In the genomic region with DNA sequence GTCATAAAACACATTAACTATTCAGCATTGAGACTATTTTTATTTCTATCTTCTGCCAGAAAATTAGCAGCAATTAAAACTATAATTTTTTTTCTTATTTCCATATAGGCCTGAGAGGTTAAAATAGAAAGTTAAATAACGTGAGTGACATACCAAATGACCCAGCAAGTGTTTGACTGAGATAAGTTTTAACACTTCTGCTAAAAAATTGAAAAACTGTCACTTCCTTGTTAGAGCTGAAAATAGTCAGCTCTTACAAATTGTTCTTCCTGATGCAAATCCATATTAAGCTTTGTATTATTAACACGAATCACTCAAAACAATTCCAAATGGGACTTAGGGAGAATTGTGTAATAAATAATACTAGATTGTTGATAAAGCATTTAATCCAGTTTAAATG, we compare ENCODE assay signal across 1 cellular context.
TF ChIP-seq lines count a peak whose summit lies in the region.

No MANE protein-coding gene starts in this region.

TF ChIP-seq in SK-N-SH treated with all-trans-retinoic acid at 6 μM for 48 hours, 23 proteins besides CTCF, POLR2A, EP300 and RAD21 (continued from another document):
- TF ChIP-seq, protein P1, sequence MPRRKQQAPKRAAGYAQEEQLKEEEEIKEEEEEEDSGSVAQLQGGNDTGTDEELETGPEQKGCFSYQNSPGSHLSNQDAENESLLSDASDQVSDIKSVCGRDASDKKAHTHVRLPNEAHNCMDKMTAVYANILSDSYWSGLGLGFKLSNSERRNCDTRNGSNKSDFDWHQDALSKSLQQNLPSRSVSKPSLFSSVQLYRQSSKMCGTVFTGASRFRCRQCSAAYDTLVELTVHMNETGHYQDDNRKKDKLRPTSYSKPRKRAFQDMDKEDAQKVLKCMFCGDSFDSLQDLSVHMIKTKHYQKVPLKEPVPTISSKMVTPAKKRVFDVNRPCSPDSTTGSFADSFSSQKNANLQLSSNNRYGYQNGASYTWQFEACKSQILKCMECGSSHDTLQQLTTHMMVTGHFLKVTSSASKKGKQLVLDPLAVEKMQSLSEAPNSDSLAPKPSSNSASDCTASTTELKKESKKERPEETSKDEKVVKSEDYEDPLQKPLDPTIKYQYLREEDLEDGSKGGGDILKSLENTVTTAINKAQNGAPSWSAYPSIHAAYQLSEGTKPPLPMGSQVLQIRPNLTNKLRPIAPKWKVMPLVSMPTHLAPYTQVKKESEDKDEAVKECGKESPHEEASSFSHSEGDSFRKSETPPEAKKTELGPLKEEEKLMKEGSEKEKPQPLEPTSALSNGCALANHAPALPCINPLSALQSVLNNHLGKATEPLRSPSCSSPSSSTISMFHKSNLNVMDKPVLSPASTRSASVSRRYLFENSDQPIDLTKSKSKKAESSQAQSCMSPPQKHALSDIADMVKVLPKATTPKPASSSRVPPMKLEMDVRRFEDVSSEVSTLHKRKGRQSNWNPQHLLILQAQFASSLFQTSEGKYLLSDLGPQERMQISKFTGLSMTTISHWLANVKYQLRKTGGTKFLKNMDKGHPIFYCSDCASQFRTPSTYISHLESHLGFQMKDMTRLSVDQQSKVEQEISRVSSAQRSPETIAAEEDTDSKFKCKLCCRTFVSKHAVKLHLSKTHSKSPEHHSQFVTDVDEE (CRISPR knock-in tag; IDR thresholded peaks at IDR 0.05), result no peak
- TF ChIP-seq PPARA (CRISPR knock-in tag; IDR thresholded peaks at IDR 0.05; ENCODE audit: borderline replicate concordance) (no peak), ZC3H10 (CRISPR knock-in tag; IDR thresholded peaks at IDR 0.05) (no peak), ZNF70 (CRISPR knock-in tag; IDR thresholded peaks at IDR 0.05) (no peak), BACH2 (CRISPR knock-in tag; IDR thresholded peaks at IDR 0.05; ENCODE audit: borderline replicate concordance) (no peak), ESRRG (CRISPR knock-in tag; IDR thresholded peaks at IDR 0.05) (no peak), ZNF565 (CRISPR knock-in tag; conservative IDR thresholded peaks at IDR 0.05; ENCODE audit: low read depth) (no peak), TCF4 (CRISPR knock-in tag; IDR thresholded peaks at IDR 0.05; ENCODE audit: borderline replicate concordance) (no peak), RARB (CRISPR knock-in tag; IDR thresholded peaks at IDR 0.05) (no peak), ARNTL (CRISPR knock-in tag; IDR thresholded peaks at IDR 0.05; ENCODE audit: borderline replicate concordance, low read depth) (no peak), ISL1 (CRISPR knock-in tag; IDR thresholded peaks at IDR 0.05) (no peak), ZFP30 (CRISPR knock-in tag; IDR thresholded peaks at IDR 0.05) (no peak)
- TF ChIP-seq, protein P2, sequence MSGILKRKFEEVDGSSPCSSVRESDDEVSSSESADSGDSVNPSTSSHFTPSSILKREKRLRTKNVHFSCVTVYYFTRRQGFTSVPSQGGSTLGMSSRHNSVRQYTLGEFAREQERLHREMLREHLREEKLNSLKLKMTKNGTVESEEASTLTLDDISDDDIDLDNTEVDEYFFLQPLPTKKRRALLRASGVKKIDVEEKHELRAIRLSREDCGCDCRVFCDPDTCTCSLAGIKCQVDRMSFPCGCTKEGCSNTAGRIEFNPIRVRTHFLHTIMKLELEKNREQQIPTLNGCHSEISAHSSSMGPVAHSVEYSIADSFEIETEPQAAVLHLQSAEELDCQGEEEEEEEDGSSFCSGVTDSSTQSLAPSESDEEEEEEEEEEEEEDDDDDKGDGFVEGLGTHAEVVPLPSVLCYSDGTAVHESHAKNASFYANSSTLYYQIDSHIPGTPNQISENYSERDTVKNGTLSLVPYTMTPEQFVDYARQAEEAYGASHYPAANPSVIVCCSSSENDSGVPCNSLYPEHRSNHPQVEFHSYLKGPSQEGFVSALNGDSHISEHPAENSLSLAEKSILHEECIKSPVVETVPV (CRISPR knock-in tag; IDR thresholded peaks at IDR 0.05), result no peak
